ENCODE assay signal across 27 cellular contexts in genomic region chr5:6261668-6262067, GRCh38.
A peak's percentile ranks its signal among the peaks of the same experiment; 100 is the strongest.
DNase-seq lines count a peak whose midpoint lies in the region; ATAC-seq and TF ChIP-seq lines count a peak whose summit lies in the region.
"Had no signal": no experiment of that assay in that cellular context is flagged by ENCODE, and none has a peak within 500 bp of the region (broad histone marks: within the 10 kb centered on the region; RNA-seq: fewer than 3 reads in every experiment).

No MANE protein-coding gene starts in this region.

- POLR2A ChIA-PET in PC-9 (lab: Charles Lee; ENCODE audit: unreplicated experiment), result no interaction called here
- POLR2A ChIA-PET in CD4-positive, alpha-beta memory T cell (lab: Charles Lee; ENCODE audit: partially characterized antibody), result no interaction called here

- H3K4me3 Mint-ChIP-seq in T-helper 2 cell treated with Interferon-gamma antibody and Interleukin-4, amounts not matched to agents 5 μg/mL and 100 μg/mL, for 36 hours, result no peak overlapping the region
- H3K4me3 Mint-ChIP-seq in activated naive CD8-positive, alpha-beta T cell treated with anti-CD3 and anti-CD28 coated beads, Interleukin-2, amount 50 U/mL, for 24 hours, result peak overlapping the region; percentile 13
- H3K4me3 Mint-ChIP-seq in CD4-positive, alpha-beta memory T cell, result no peak overlapping the region
- H3K4me3 Mint-ChIP-seq: natural killer cell treated with Interleukin-12 subunit alpha and Interleukin-12 subunit beta and Interleukin-15 and Interleukin-18, amount 100 ng/mL, for 72 hours had no signal

- H3F3A ChIP-seq in PC-9 (ENCODE audit: insufficient read depth, low read depth), result peaks cover 6% of the 10 kb centered on the region; the same call in 1 of the 2 replicates

- H3K4me1 ChIP-seq in PC-9 (replicated peaks; ENCODE audit: insufficient read depth), result peaks cover 15% of the 10 kb centered on the region
- H3K4me1 ChIP-seq in lung (ENCODE audit: control insufficient read depth in 2 of 2, insufficient read depth in 2 of 2, low read length in 2 of 2), result no peaks in the 10 kb centered on the region
- H3K4me1 ChIP-seq in CD4-positive, alpha-beta memory T cell (ENCODE audit: insufficient read depth, low read length), result no peaks in the 10 kb centered on the region
- H3K4me1 ChIP-seq in breast epithelium, result no peaks in the 10 kb centered on the region

- CTCF ChIA-PET in PC-9 (lab: Charles Lee), result no interaction called here
- CTCF ChIA-PET in CD4-positive, alpha-beta memory T cell (lab: Charles Lee; ENCODE audit: partially characterized antibody), result no interaction called here

- H2AFZ ChIP-seq in PC-9, result no peak overlapping the region

- TF ChIP-seq CTCF in PC-9 (conservative IDR thresholded peaks at IDR 0.05) (no peak), lung (IDR thresholded peaks at IDR 0.05; ENCODE audit: control extremely low read depth, extremely low read depth) (no peak), breast epithelium (IDR thresholded peaks at IDR 0.05) (no peak)

- H4K20me1 ChIP-seq in PC-9 (ENCODE audit: insufficient read depth), result no peaks in the 10 kb centered on the region
- H4K20me1 ChIP-seq: BLaER1 treated with 17β-estradiol and CSF1 and Interleukin-3, amounts not matched to agents 10 nM and 100 nM had no signal

- no TSS peak for BruUV-seq in PC-9 (replicated peaks; lab: Mats Ljungman, UMichigan)

- H3K36me3 Mint-ChIP-seq in T-helper 2 cell treated with Interferon-gamma antibody and Interleukin-4, amounts not matched to agents 5 μg/mL and 100 μg/mL, for 36 hours (ENCODE audit: low read depth), result no peaks in the 10 kb centered on the region
- no peaks in the 10 kb centered on the region for H3K36me3 Mint-ChIP-seq in activated naive CD8-positive, alpha-beta T cell treated with anti-CD3 and anti-CD28 coated beads, Interleukin-2, amount 50 U/mL, for 24 hours (ENCODE audit: low read depth)
- no peaks in the 10 kb centered on the region for H3K36me3 Mint-ChIP-seq in CD4-positive, alpha-beta memory T cell
- H3K36me3 Mint-ChIP-seq: natural killer cell treated with Interleukin-12 subunit alpha and Interleukin-12 subunit beta and Interleukin-15 and Interleukin-18, amount 100 ng/mL, for 72 hours had no signal

- H3K4me2 ChIP-seq in PC-9, result peak overlapping the region; percentile 21; the same call in 1 of the 2 replicates
- H3K4me2 ChIP-seq: BLaER1 treated with 17β-estradiol and CSF1 and Interleukin-3, amounts not matched to agents 10 nM and 100 nM had no signal

- TF ChIP-seq POLR2A in breast epithelium (IDR thresholded peaks at IDR 0.05), result no peak

- H3K36me3 ChIP-seq in PC-9 (ENCODE audit: low read depth) (no peaks in the 10 kb centered on the region), lung (ENCODE audit: control insufficient read depth in 2 of 2, insufficient read depth in 2 of 2, low read length in 2 of 2) (no peaks in the 10 kb centered on the region), breast epithelium (no peaks in the 10 kb centered on the region)
- no peaks in the 10 kb centered on the region for H3K36me3 ChIP-seq in CD4-positive, alpha-beta memory T cell (ENCODE audit: insufficient read depth, low read length)
- H3K36me3 ChIP-seq: BLaER1 treated with 17β-estradiol and CSF1 and Interleukin-3, amounts not matched to agents 10 nM and 100 nM; brain microvascular endothelial cell; gastroesophageal sphincter; MG63; thoracic aorta had no signal

- H3K27me3 ChIP-seq in PC-9 (ENCODE audit: insufficient read depth, low read depth), result peaks cover 32% of the 10 kb centered on the region; the same call in 1 of the 2 replicates
- H3K27me3 ChIP-seq in lung (ENCODE audit: control insufficient read depth, insufficient read depth), result no peaks in the 10 kb centered on the region
- no peaks in the 10 kb centered on the region for H3K27me3 ChIP-seq in CD4-positive, alpha-beta memory T cell (ENCODE audit: insufficient read depth, low read length)
- no peaks in the 10 kb centered on the region for H3K27me3 ChIP-seq in breast epithelium
- H3K27me3 ChIP-seq: BLaER1 treated with 17β-estradiol and CSF1 and Interleukin-3, amounts not matched to agents 10 nM and 100 nM; brain microvascular endothelial cell; gastroesophageal sphincter; MG63 had no signal

- peak overlapping the region; percentile 4 for H3K27ac Mint-ChIP-seq in T-helper 2 cell treated with Interferon-gamma antibody and Interleukin-4, amounts not matched to agents 5 μg/mL and 100 μg/mL, for 36 hours
- H3K27ac Mint-ChIP-seq in activated naive CD8-positive, alpha-beta T cell treated with anti-CD3 and anti-CD28 coated beads, Interleukin-2, amount 50 U/mL, for 24 hours, result peak overlapping the region; percentile 67
- H3K27ac Mint-ChIP-seq in CD4-positive, alpha-beta memory T cell, result no peak overlapping the region
- H3K27ac Mint-ChIP-seq: natural killer cell treated with Interleukin-12 subunit alpha and Interleukin-12 subunit beta and Interleukin-15 and Interleukin-18, amount 100 ng/mL, for 72 hours had no signal

- H3K9me2 ChIP-seq in PC-9 (ENCODE audit: insufficient read depth), result no peaks in the 10 kb centered on the region

- H3K79me2 ChIP-seq in PC-9 (ENCODE audit: low read depth), result no peaks in the 10 kb centered on the region

- H3K9me3 ChIP-seq in PC-9 (ENCODE audit: insufficient read depth, low read depth) (no peaks in the 10 kb centered on the region), lung (ENCODE audit: control insufficient read depth in 2 of 2, insufficient read depth in 1 of 2, low read length in 1 of 2) (peaks cover 0 to 5% of the 10 kb centered on the region in 2 donors), breast epithelium (no peaks in the 10 kb centered on the region)
- no peaks in the 10 kb centered on the region for H3K9me3 ChIP-seq in CD4-positive, alpha-beta memory T cell (ENCODE audit: control insufficient read depth in 1 of 2, low read length in 2 of 2)
- H3K9me3 ChIP-seq: gastroesophageal sphincter, MG63, thoracic aorta had no signal

- peak; percentile 79 for ATAC-seq in activated naive CD8-positive, alpha-beta T cell treated with anti-CD3 and anti-CD28 coated beads, Interleukin-2, amount 50 U/mL, for 24 hours
- no peak for ATAC-seq in lung (ENCODE audit: insufficient read depth, low FRiP score)
- ATAC-seq: gastroesophageal sphincter; natural killer cell treated with Interleukin-12 subunit alpha and Interleukin-12 subunit beta and Interleukin-15 and Interleukin-18, amount 100 ng/mL, for 72 hours had no signal

- H3K27me3 Mint-ChIP-seq in T-helper 2 cell treated with Interferon-gamma antibody and Interleukin-4, amounts not matched to agents 5 μg/mL and 100 μg/mL, for 36 hours (ENCODE audit: low read depth), result no peaks in the 10 kb centered on the region
- peaks cover 2% of the 10 kb centered on the region for H3K27me3 Mint-ChIP-seq in activated naive CD8-positive, alpha-beta T cell treated with anti-CD3 and anti-CD28 coated beads, Interleukin-2, amount 50 U/mL, for 24 hours
- peaks cover 4 to 7% of the 10 kb centered on the region in 2 donors for H3K27me3 Mint-ChIP-seq in CD4-positive, alpha-beta memory T cell

- H3K4me1 Mint-ChIP-seq in T-helper 2 cell treated with Interferon-gamma antibody and Interleukin-4, amounts not matched to agents 5 μg/mL and 100 μg/mL, for 36 hours (ENCODE audit: low read depth), result peaks cover 3% of the 10 kb centered on the region
- peaks cover 28% of the 10 kb centered on the region for H3K4me1 Mint-ChIP-seq in activated naive CD8-positive, alpha-beta T cell treated with anti-CD3 and anti-CD28 coated beads, Interleukin-2, amount 50 U/mL, for 24 hours
- peaks cover 0 to 2% (median 0%) of the 10 kb centered on the region in 4 donors for H3K4me1 Mint-ChIP-seq in CD4-positive, alpha-beta memory T cell

- H3K4me3 ChIP-seq in PC-9 (no peak overlapping the region), lung (no peak overlapping the region), breast epithelium (no peak overlapping the region)
- no peak overlapping the region for H3K4me3 ChIP-seq in CD4-positive, alpha-beta memory T cell (ENCODE audit: low read length in 2 of 2)
- H3K4me3 ChIP-seq: BLaER1 treated with 17β-estradiol and CSF1 and Interleukin-3, amounts not matched to agents 10 nM and 100 nM; gastroesophageal sphincter; MG63; thoracic aorta had no signal

- no peak overlapping the region for H3K27ac ChIP-seq in PC-9
- H3K27ac ChIP-seq in lung (ENCODE audit: low read depth in 1 of 2, low read length in 1 of 2), result no peak overlapping the region
- H3K27ac ChIP-seq in CD4-positive, alpha-beta memory T cell (ENCODE audit: low read depth, low read length), result no peak overlapping the region
- no peak overlapping the region for H3K27ac ChIP-seq in breast epithelium
- H3K27ac ChIP-seq: 22Rv1; BLaER1 treated with 17β-estradiol and CSF1 and Interleukin-3, amounts not matched to agents 10 nM and 100 nM; brain microvascular endothelial cell; gastroesophageal sphincter; thoracic aorta had no signal

- 52 to 77% methylated on average over 4 of the region's 4 CpGs for WGBS in lung, 2 donors

- H3K9me3 Mint-ChIP-seq in T-helper 2 cell treated with Interferon-gamma antibody and Interleukin-4, amounts not matched to agents 5 μg/mL and 100 μg/mL, for 36 hours, result no peaks in the 10 kb centered on the region
- peaks cover 9% of the 10 kb centered on the region for H3K9me3 Mint-ChIP-seq in activated naive CD8-positive, alpha-beta T cell treated with anti-CD3 and anti-CD28 coated beads, Interleukin-2, amount 50 U/mL, for 24 hours
- peaks cover 0 to 6% (median 5%) of the 10 kb centered on the region in 8 donors for H3K9me3 Mint-ChIP-seq in CD4-positive, alpha-beta memory T cell

- intact Hi-C loops in PC-9 (cut with micrococcal nuclease; ENCODE audit: unreplicated experiment), result no loop called here
- intact Hi-C loops in CD4-positive, alpha-beta memory T cell (cut with micrococcal nuclease), result no loop called here
- intact Hi-C loops in breast epithelium (cut with DNase I; ENCODE audit: low total_unique reads), result no loop called here

- peak; percentile 36 for DNase-seq in T-helper 2 cell treated with Interferon-gamma antibody and Interleukin-4, amounts not matched to agents 5 μg/mL and 100 μg/mL, for 36 hours (ENCODE audit: low spot score)
- DNase-seq in T-helper 2 cell, result no peak
- DNase-seq in PC-9, result peak in 1 of 2 experiments; percentile 66
- no peak for DNase-seq in activated naive CD8-positive, alpha-beta T cell treated with anti-CD3 and anti-CD28 coated beads, Interleukin-2, amount 50 U/mL, for 24 hours
- DNase-seq in lung (ENCODE audit: low spot score), result peak; percentile 22
- DNase-seq in CD4-positive, alpha-beta memory T cell, result no peak
- no peak for DNase-seq in breast epithelium (ENCODE audit: low spot score in 2 of 2)
- no peak for DNase-seq in HUDEP-2 (lab: John Stamatoyannopoulos, UW; ENCODE audit: unreplicated experiment in 76 of 76)
- DNase-seq: activated CD4-positive, alpha-beta T cell treated with anti-CD3 and anti-CD28 coated beads, Interleukin-2, amount 50 U/mL, for 4 hours; activated gamma-delta T cell treated with Interleukin-2 at 50 U/mL for 16 hours; amniotic stem cell; brain microvascular endothelial cell; DMS153; H7; KG1; MG63; NCI-H2029; NCI-H524 treated with DMSO at 0.1 percent for 48 hours; NK-92 treated with Interleukin-12 subunit alpha and Interleukin-12 subunit beta, amount 100 ng/mL, for 24 hours; occipital lobe; SHP77; stimulated activated naive CD4-positive, alpha-beta T cell had no signal

Comparison
In these comparisons a context has a peak if more than half of its experiments do, and no peak if none do; other contexts are left out.
1. DNase-seq: peak in T-helper 2 cell treated with Interferon-gamma antibody and Interleukin-4, amounts not matched to agents 5 μg/mL and 100 μg/mL, for 36 hours (single experiment) and lung (single experiment); none in T-helper 2 cell (0 of 5), activated naive CD8-positive, alpha-beta T cell treated with anti-CD3 and anti-CD28 coated beads, Interleukin-2, amount 50 U/mL, for 24 hours (single experiment), CD4-positive, alpha-beta memory T cell (0 of 5), breast epithelium (0 of 2) and HUDEP-2 (0 of 76).
2. H3K27ac Mint-ChIP-seq: peak in T-helper 2 cell treated with Interferon-gamma antibody and Interleukin-4, amounts not matched to agents 5 μg/mL and 100 μg/mL, for 36 hours (single experiment) and activated naive CD8-positive, alpha-beta T cell treated with anti-CD3 and anti-CD28 coated beads, Interleukin-2, amount 50 U/mL, for 24 hours (single experiment); none in CD4-positive, alpha-beta memory T cell (0 of 7).